9 cellular contexts compared by ENCODE assay signal in genomic region chr3:125381743-125382142, GRCh38. TPM values are rescaled to one million over a fixed set of nuclear protein-coding genes. Genes with fewer than 3 reads are reported as not detected.
DNase-seq lines count a peak whose midpoint lies in the region; ATAC-seq, FAIRE-seq and TF ChIP-seq lines count a peak whose summit lies in the region.
"Had no signal": no experiment of that assay in that cellular context is flagged by ENCODE, and none has a peak within 500 bp of the region (broad histone marks: within the 10 kb centered on the region; RNA-seq: fewer than 3 reads in every experiment).

No MANE protein-coding gene starts in this region.

- H3K27ac Mint-ChIP-seq in CD4-positive, CD25-positive, alpha-beta regulatory T cell, result no peak overlapping the region

- H3K36me3 ChIP-seq in CD4-positive, CD25-positive, alpha-beta regulatory T cell (ENCODE audit: control insufficient read depth, insufficient read depth, low read length), result no peaks in the 10 kb centered on the region
- H3K36me3 ChIP-seq in fibroblast of lung (ENCODE audit: control insufficient read depth, insufficient read depth, low read length) (no peaks in the 10 kb centered on the region), heart right ventricle (no peaks in the 10 kb centered on the region), HAP-1 (replicated peaks) (no peaks in the 10 kb centered on the region)
- H3K36me3 ChIP-seq: neutrophil had no signal

- H3K36me3 Mint-ChIP-seq in CD4-positive, CD25-positive, alpha-beta regulatory T cell, result no peaks in the 10 kb centered on the region

- no peak overlapping the region for H3K27ac ChIP-seq in CD4-positive, CD25-positive, alpha-beta regulatory T cell (ENCODE audit: insufficient read depth, low read length, poor library complexity, severe bottlenecking)
- H3K27ac ChIP-seq in fibroblast of lung (ENCODE audit: insufficient read depth, low read length), result no peak overlapping the region
- no peak overlapping the region for H3K27ac ChIP-seq in heart right ventricle
- H3K27ac ChIP-seq: neutrophil had no signal

- H2AFZ ChIP-seq in fibroblast of lung (ENCODE audit: low read length), result no peak overlapping the region

- no peaks in the 10 kb centered on the region for H3K27me3 ChIP-seq in CD4-positive, CD25-positive, alpha-beta regulatory T cell (ENCODE audit: control insufficient read depth, insufficient read depth, low read length)
- no peaks in the 10 kb centered on the region for H3K27me3 ChIP-seq in fibroblast of lung (ENCODE audit: control insufficient read depth, insufficient read depth, low read length)
- H3K27me3 ChIP-seq in heart right ventricle, result no peaks in the 10 kb centered on the region
- H3K27me3 ChIP-seq in HAP-1 (ENCODE audit: low read depth), result no peaks in the 10 kb centered on the region

- in situ Hi-C loops in HAP-1 (cut with MboI; ENCODE audit: low sequenced_read_pairs), result no loop called here

- peaks cover 0 to 2% (median 0%) of the 10 kb centered on the region in 7 donors for H3K9me3 Mint-ChIP-seq in CD4-positive, CD25-positive, alpha-beta regulatory T cell

- no peak overlapping the region for H3K9ac ChIP-seq in fibroblast of lung (ENCODE audit: insufficient read depth, low read length)

- WGBS in heart right ventricle, 2 donors, result 72 to 73% methylated on average over 5 of the region's 5 CpGs

- H3K27me3 Mint-ChIP-seq in CD4-positive, CD25-positive, alpha-beta regulatory T cell, result no peaks in the 10 kb centered on the region

- DNase-seq in CD4-positive, CD25-positive, alpha-beta regulatory T cell, result peak in 2 of 3 donors; percentile 11 to 67
- DNase-seq in RPMI8226, result peak; percentile 40
- DNase-seq in fibroblast of lung (ENCODE audit: low read depth in 2 of 2), result peak; percentile 26 to 63
- DNase-seq in D721Med (ENCODE audit: insufficient read length, low spot score), result no peak
- DNase-seq in GM10248 (ENCODE audit: extremely low spot score), result no peak
- no peak for DNase-seq in heart right ventricle
- no peak for DNase-seq in HAP-1 (ENCODE audit: low spot score in 2 of 2)

- peak overlapping the region in 3 of 4 donors; percentile 40 to 62 (median 58) for H3K4me3 Mint-ChIP-seq in CD4-positive, CD25-positive, alpha-beta regulatory T cell

- no peaks in the 10 kb centered on the region for H3K79me2 ChIP-seq in fibroblast of lung (ENCODE audit: control insufficient read depth, insufficient read depth, low read length)

- no peak overlapping the region for H3K4me3 ChIP-seq in CD4-positive, CD25-positive, alpha-beta regulatory T cell (ENCODE audit: low read depth, low read length)
- H3K4me3 ChIP-seq in fibroblast of lung (replicated peaks in 1 of 4; ENCODE audit: control extremely low read depth in 1 of 4, insufficient read depth in 1 of 4, low read depth in 3 of 4, low read length in 4 of 4) (no peak overlapping the region), heart right ventricle (no peak overlapping the region), HAP-1 (no peak overlapping the region)

- no peaks in the 10 kb centered on the region for H4K20me1 ChIP-seq in fibroblast of lung (ENCODE audit: control insufficient read depth, extremely low read depth, insufficient read depth, low read length)

- intact Hi-C loops in heart right ventricle (cut with DNase I), result no loop called here

- POLR2A ChIA-PET in GM10248 (lab: Yijun Ruan, JAX), result no interaction called here

- peaks cover 11% of the 10 kb centered on the region for H3K4me1 ChIP-seq in CD4-positive, CD25-positive, alpha-beta regulatory T cell (ENCODE audit: control insufficient read depth, insufficient read depth, low read length, poor library complexity, severe bottlenecking)
- H3K4me1 ChIP-seq in fibroblast of lung (ENCODE audit: control insufficient read depth, extremely low read depth, insufficient read depth, low read length), result peaks cover 2% of the 10 kb centered on the region
- H3K4me1 ChIP-seq in heart right ventricle, result no peaks in the 10 kb centered on the region
- peaks cover 6% of the 10 kb centered on the region for H3K4me1 ChIP-seq in HAP-1

- FAIRE-seq in D721Med (lab: Jason Lieb, UNC), result no peak

- H3K9me3 ChIP-seq in CD4-positive, CD25-positive, alpha-beta regulatory T cell (ENCODE audit: control insufficient read depth in 2 of 2, low read length in 2 of 2), result no peaks in the 10 kb centered on the region
- H3K9me3 ChIP-seq in fibroblast of lung (ENCODE audit: control insufficient read depth, insufficient read depth, low read depth, low read length), result no peaks in the 10 kb centered on the region
- H3K9me3 ChIP-seq in heart right ventricle, result no peaks in the 10 kb centered on the region
- H3K9me3 ChIP-seq in HAP-1, result no peaks in the 10 kb centered on the region
- H3K9me3 ChIP-seq: neutrophil had no signal

- peak; percentile 68 to 77 for ATAC-seq in CD4-positive, CD25-positive, alpha-beta regulatory T cell (ENCODE audit: low read depth in 2 of 2)
- ATAC-seq in GM21447 (IDR thresholded peaks at IDR 0.05; ENCODE audit: unreplicated experiment), result peak; percentile 46
- ATAC-seq in heart right ventricle, result no peak

- H3K4me2 ChIP-seq in fibroblast of lung (ENCODE audit: extremely low read depth, insufficient read depth, low read length), result peak overlapping the region; percentile 4

- CTCF ChIA-PET in GM10248 (lab: Yijun Ruan, JAX), result interaction anchor here (0.8 to 1.6 kb wide), 9 partner anchors 10 to 360 kb away, joined by 3 to 6 read pairs (median 3); no protein-coding TSS in a partner anchor

- TF ChIP-seq CTCF in fibroblast of lung (conservative IDR thresholded peaks at IDR 0.05 in 1 of 2, IDR thresholded peaks at IDR 0.05 in 1 of 2; ENCODE audit: low read depth in 1 of 2, low read length in 2 of 2) (no peak), D721Med (IDR thresholded peaks at IDR 0.05; ENCODE audit: insufficient read depth, missing control alignments) (no peak), GM10248 (IDR thresholded peaks at IDR 0.05; ENCODE audit: control extremely low read depth, extremely low read depth, low read depth, missing control alignments) (no peak), heart right ventricle (IDR thresholded peaks at IDR 0.05) (no peak)

- peaks cover 7 to 16% (median 10%) of the 10 kb centered on the region in 4 donors for H3K4me1 Mint-ChIP-seq in CD4-positive, CD25-positive, alpha-beta regulatory T cell

RNA-seq across cellular contexts. Expression of gene ZNF148, which starts 6.6 kb away (rescaled TPM):
- 50.6 TPM for total RNA-seq in CD4-positive, CD25-positive, alpha-beta regulatory T cell
- 10 to 100 TPM; 58.0 to 75.0 (median 65.4) TPM for polyA plus RNA-seq in CD4-positive, CD25-positive, alpha-beta regulatory T cell
- 33.6 and 41.3 TPM in 2 replicates for total RNA-seq in fibroblast of lung
- polyA plus RNA-seq in fibroblast of lung, result 27.7 and 37.7 TPM in 2 replicates
- 17.4 and 22.4 TPM in 2 replicates for polyA plus RNA-seq in fibroblast of lung (2012)
- polyA minus RNA-seq in fibroblast of lung (ENCODE audit: low replicate concordance), result 17.3 and 23.4 TPM in 2 replicates
- total RNA-seq in heart right ventricle, result 10 to 100 TPM; 33.5 to 59.6 (median 46.1) TPM
- 1 to 10 TPM; 2.9 to 4.8 TPM for polyA plus RNA-seq in heart right ventricle

Comparison
In these comparisons a context has a peak if more than half of its experiments do, and no peak if none do; other contexts are left out.
1. ATAC-seq: peak in CD4-positive, CD25-positive, alpha-beta regulatory T cell (2 of 2) and GM21447 (single experiment); none in heart right ventricle (0 of 8).
2. DNase-seq: peak in CD4-positive, CD25-positive, alpha-beta regulatory T cell (2 of 3), RPMI8226 (single experiment) and fibroblast of lung (2 of 2); none in D721Med (single experiment), GM10248 (single experiment), heart right ventricle (0 of 2) and HAP-1 (0 of 2).